Comparison of ENCODE assay signal across 7 cellular contexts in genomic region chr12:50030444-50030843, GRCh38. TPM values are rescaled to one million over a fixed set of nuclear protein-coding genes. Genes with fewer than 3 reads are reported as not detected.
"Had no signal": no experiment of that assay in that cellular context is flagged by ENCODE, and none has a peak within 500 bp of the region (broad histone marks: within the 10 kb centered on the region; RNA-seq: fewer than 3 reads in every experiment).

No MANE protein-coding gene starts in this region.

RNA-seq across cellular contexts. Expression of gene AQP6, which starts 57.7 kb away (rescaled TPM):
- total RNA-seq: LHCN-M2, MCF 10A, OCI-LY7, PC-9, Right ventricle myocardium inferior, RPMI7951, SJCRH30 had no signal
